ENCODE assay signal across 30 cellular contexts in genomic region chr4:157854819-157855218, GRCh38.
"Had no signal": no experiment of that assay in that cellular context is flagged by ENCODE, and none has a peak within 500 bp of the region (broad histone marks: within the 10 kb centered on the region; RNA-seq: fewer than 3 reads in every experiment).

No MANE protein-coding gene starts in this region.

- H3K9me3 ChIP-seq: neutrophil, pancreas, psoas muscle, suprapubic skin, testis, tibial artery, transverse colon, upper lobe of right lung, uterus had no signal

- H3K4me3 ChIP-seq: neural progenitor cell, pancreas, psoas muscle, skin epidermis, smooth muscle cell, spleen, suprapubic skin, testis, tibial artery, transverse colon, upper lobe of right lung, uterus had no signal

- H3K4me3 Mint-ChIP-seq: naive thymus-derived CD4-positive, alpha-beta T cell; natural killer cell; nephron; neural progenitor cell; stimulated activated memory B cell treated with anti-CD40 and anti-IgM and Interleukin-4, amounts not matched to agents 10 μg/mL and 1 μg/mL and 100 μg/mL, for 72 hours; stimulated activated naive CD8-positive, alpha-beta T cell treated with anti-CD3 and anti-CD28 coated beads, Interleukin-15, amount 100 ng/mL, for 72 hours; type B pancreatic cell had no signal

- H3K9me3 Mint-ChIP-seq: nephron, neural progenitor cell, type B pancreatic cell had no signal

- FAIRE-seq: pancreas had no signal

- H3K4me2 ChIP-seq: neural progenitor cell, smooth muscle cell had no signal

- ATAC-seq: naive thymus-derived CD4-positive, alpha-beta T cell; natural killer cell; pancreas; psoas muscle; right cardiac atrium; sciatic nerve; stimulated activated memory B cell treated with anti-CD40 and anti-IgM and Interleukin-4, amounts not matched to agents 10 μg/mL and 1 μg/mL and 100 μg/mL, for 72 hours; stimulated activated naive CD8-positive, alpha-beta T cell treated with anti-CD3 and anti-CD28 coated beads, Interleukin-15, amount 100 ng/mL, for 72 hours; stimulated activated naive CD8-positive, alpha-beta T cell treated with anti-CD3 and anti-CD28 coated beads, Interleukin-15, Interleukin-2, amounts not matched to agents 100 U/mL and 50 U/mL, for 24 hours; upper lobe of right lung had no signal

- H3K36me3 Mint-ChIP-seq: naive thymus-derived CD4-positive, alpha-beta T cell; neural progenitor cell; stimulated activated memory B cell treated with anti-CD40 and anti-IgM and Interleukin-4, amounts not matched to agents 10 μg/mL and 1 μg/mL and 100 μg/mL, for 72 hours; type B pancreatic cell had no signal

- H3K27me3 Mint-ChIP-seq: naive thymus-derived CD4-positive, alpha-beta T cell; stimulated activated memory B cell treated with anti-CD40 and anti-IgM and Interleukin-4, amounts not matched to agents 10 μg/mL and 1 μg/mL and 100 μg/mL, for 72 hours; stimulated activated naive CD8-positive, alpha-beta T cell treated with anti-CD3 and anti-CD28 coated beads, Interleukin-15, amount 100 ng/mL, for 72 hours; type B pancreatic cell had no signal

- H3K36me3 ChIP-seq: neural progenitor cell, neutrophil, pancreas, spleen, suprapubic skin, tibial artery, transverse colon, upper lobe of right lung, uterus had no signal

- H3K27ac ChIP-seq: neural progenitor cell, neutrophil, pancreas, psoas muscle, skin epidermis, spleen, suprapubic skin, testis, tibial artery, transverse colon, upper lobe of right lung, uterus had no signal

- H3K9ac ChIP-seq: neural progenitor cell had no signal

- H3K27me3 ChIP-seq: neural progenitor cell, neutrophil, pancreas, spleen, suprapubic skin, testis, tibial artery, transverse colon, upper lobe of right lung, uterus had no signal

- H3K4me1 ChIP-seq: neural progenitor cell, pancreas, psoas muscle, spleen, suprapubic skin, testis, tibial artery, transverse colon, upper lobe of right lung, uterus had no signal

- H2AFZ ChIP-seq: neural progenitor cell had no signal

- H3K4me1 Mint-ChIP-seq: naive thymus-derived CD4-positive, alpha-beta T cell; natural killer cell; nephron; neural progenitor cell; stimulated activated memory B cell treated with anti-CD40 and anti-IgM and Interleukin-4, amounts not matched to agents 10 μg/mL and 1 μg/mL and 100 μg/mL, for 72 hours; stimulated activated naive CD8-positive, alpha-beta T cell treated with anti-CD3 and anti-CD28 coated beads, Interleukin-15, amount 100 ng/mL, for 72 hours had no signal

- DNase-seq: naive thymus-derived CD4-positive, alpha-beta T cell; natural killer cell; nucleus accumbens; pancreas; psoas muscle; right cardiac atrium; spleen; stimulated activated CD4-positive, alpha-beta T cell treated with anti-CD3 and anti-CD28 coated beads, Interleukin-12 subunit alpha, Interleukin-12 subunit beta, amount 100 ng/mL, for 4 hours; stimulated activated CD4-positive, alpha-beta T cell treated with anti-CD3 and anti-CD28 coated beads, Interleukin-1b, Interleukin-23, amount 100 ng/mL, for 48 hours; stimulated activated CD4-positive, alpha-beta T cell treated with anti-CD3 and anti-CD28 coated beads, Interleukin-4, amount 100 ng/mL, for 1 hour; stimulated activated CD4-positive, alpha-beta T cell treated with anti-CD3 and anti-CD28 coated beads, Interleukin-4, amount 100 ng/mL, for 4 hours; stimulated activated CD8-positive, alpha-beta memory T cell treated with anti-CD3 and anti-CD28 coated beads, Interleukin-4, amount 100 ng/mL, for 48 hours; stimulated activated naive CD4-positive, alpha-beta T cell; stimulated activated naive CD8-positive, alpha-beta T cell treated with anti-CD3 and anti-CD28 coated beads, Interleukin-15, amount 100 ng/mL, for 72 hours; stimulated activated naive CD8-positive, alpha-beta T cell treated with anti-CD3 and anti-CD28 coated beads, Interleukin-15, Interleukin-2, amounts not matched to agents 100 U/mL and 50 U/mL, for 24 hours; substantia nigra; testis; tibial artery; transverse colon; upper lobe of right lung; uterus had no signal

- H3K27ac Mint-ChIP-seq: naive thymus-derived CD4-positive, alpha-beta T cell; natural killer cell; nephron; neural progenitor cell; stimulated activated memory B cell treated with anti-CD40 and anti-IgM and Interleukin-4, amounts not matched to agents 10 μg/mL and 1 μg/mL and 100 μg/mL, for 72 hours; stimulated activated naive CD8-positive, alpha-beta T cell treated with anti-CD3 and anti-CD28 coated beads, Interleukin-15, amount 100 ng/mL, for 72 hours; type B pancreatic cell had no signal
